Comparison of ENCODE assay signal across 8 cellular contexts in genomic region chr12:56257491-56258067, GRCh38. TPM values are rescaled to one million over a fixed set of nuclear protein-coding genes. Genes with fewer than 3 reads are reported as not detected.
DNase-seq lines count a peak whose midpoint lies in the region; ATAC-seq lines count a peak whose summit lies in the region.

No MANE protein-coding gene starts in this region.

- DNase-seq in NCI-H82 (lab: John Stamatoyannopoulos, UW) (peak; percentile 74), NCI-H82 treated with DMSO at 0.1 percent for 48 hours (lab: John Stamatoyannopoulos, UW; ENCODE audit: unreplicated experiment) (no peak), SJSA1 (ENCODE audit: low read depth in 1 of 2, low spot score in 2 of 2) (peak in 1 of 2 experiments; percentile 42), epithelial cell of prostate (ENCODE audit: low read depth, low spot score) (no peak), mucosa of gallbladder (ENCODE audit: low spot score) (no peak)
- no peak for DNase-seq in naive thymus-derived CD8-positive, alpha-beta T cell

- no peaks in the 10 kb centered on the region for H3K9me3 Mint-ChIP-seq in naive thymus-derived CD8-positive, alpha-beta T cell

- H3K9me3 ChIP-seq in SJSA1 (replicated peaks), result no peaks in the 10 kb centered on the region

- peak overlapping the region; percentile 73 to 92 (median 82) for H3K4me3 Mint-ChIP-seq in naive thymus-derived CD8-positive, alpha-beta T cell

- H3K36me3 ChIP-seq in SJSA1, result peaks cover 57% of the 10 kb centered on the region

- H3K27ac ChIP-seq in SJSA1 (peak overlapping the region; percentile 75), epithelial cell of prostate (peak overlapping the region; percentile 61)

- peak overlapping the region; percentile 98 for H3K4me3 ChIP-seq in SJSA1

- H3K4me1 Mint-ChIP-seq in naive thymus-derived CD8-positive, alpha-beta T cell, result peaks cover 21 to 28% (median 25%) of the 10 kb centered on the region in 4 donors

- no peaks in the 10 kb centered on the region for H3K27me3 Mint-ChIP-seq in naive thymus-derived CD8-positive, alpha-beta T cell

- ATAC-seq in HG03135 (IDR thresholded peaks at IDR 0.05; ENCODE audit: unreplicated experiment) (peak; percentile 9), HG02763 (IDR thresholded peaks at IDR 0.05; ENCODE audit: unreplicated experiment) (no peak)
- peak; percentile 17 to 23 for ATAC-seq in naive thymus-derived CD8-positive, alpha-beta T cell

- H3K36me3 Mint-ChIP-seq in naive thymus-derived CD8-positive, alpha-beta T cell, result peaks cover 0 to 34% (median 10%) of the 10 kb centered on the region in 3 donors

- peak overlapping the region; percentile 48 to 93 (median 69) for H3K27ac Mint-ChIP-seq in naive thymus-derived CD8-positive, alpha-beta T cell

- no peaks in the 10 kb centered on the region for H3K27me3 ChIP-seq in SJSA1 (replicated peaks)

- peaks cover 45% of the 10 kb centered on the region for H3K4me1 ChIP-seq in SJSA1 (replicated peaks)

- POLR2A ChIA-PET in naive thymus-derived CD8-positive, alpha-beta T cell (lab: Charles Lee), result interaction anchor here (0.5 to 2.7 kb wide), 21 partner anchors 9 to 328 kb away, joined by 3 to 20 read pairs (median 4); partner anchors contain the start of genes CNPY2, COQ10A, CS and ESYT1

RNA-seq across cellular contexts. Expression of gene ANKRD52, which starts 0.6 kb away (rescaled TPM):
- total RNA-seq in SJSA1 (2014; rRNA removed; shearing (Covaris generic)), result 9.6 and 12.7 TPM in 2 replicates
- 10 to 100 TPM; 34.5 to 43.9 TPM for total RNA-seq in naive thymus-derived CD8-positive, alpha-beta T cell
- polyA plus RNA-seq in naive thymus-derived CD8-positive, alpha-beta T cell, result 10 to 100 TPM in 1 of 3 donors, 1 to 10 TPM in 2; 7.5 to 11.5 (median 7.9) TPM
- total RNA-seq in mucosa of gallbladder, result 64.6 TPM

RNA-seq across cellular contexts. Expression of gene COQ10A, which starts 9.2 kb away (rescaled TPM):
- 7.9 and 13.4 TPM in 2 replicates for total RNA-seq in SJSA1 (2014; rRNA removed; shearing (Covaris generic))
- 10 to 100 TPM; 37.7 to 39.0 TPM for total RNA-seq in naive thymus-derived CD8-positive, alpha-beta T cell
- 10 to 100 TPM in 1 of 3 donors, 1 to 10 TPM in 2; 7.4 to 15.7 (median 9.6) TPM for polyA plus RNA-seq in naive thymus-derived CD8-positive, alpha-beta T cell
- total RNA-seq in mucosa of gallbladder, result 10.7 TPM

RNA-seq across cellular contexts. Expression of gene SLC39A5, which starts 27.7 kb away (rescaled TPM):
- not detected in 2 replicates for total RNA-seq in SJSA1 (2014; rRNA removed; shearing (Covaris generic))
- total RNA-seq in naive thymus-derived CD8-positive, alpha-beta T cell, result not detected
- not detected for polyA plus RNA-seq in naive thymus-derived CD8-positive, alpha-beta T cell
- total RNA-seq in mucosa of gallbladder, result 49.9 TPM

RNA-seq across cellular contexts. Expression of gene NABP2, which starts 33.4 kb away (rescaled TPM):
- 47.8 and 55.7 TPM in 2 replicates for total RNA-seq in SJSA1 (2014; rRNA removed; shearing (Covaris generic))
- total RNA-seq in naive thymus-derived CD8-positive, alpha-beta T cell, result 10 to 100 TPM; 10.8 to 13.3 TPM
- 1 to 10 TPM; 3.5 to 3.9 (median 3.7) TPM for polyA plus RNA-seq in naive thymus-derived CD8-positive, alpha-beta T cell
- 39.2 TPM for total RNA-seq in mucosa of gallbladder

RNA-seq across cellular contexts. Expression of gene RNF41, which starts 35.9 kb away (rescaled TPM):
- total RNA-seq in SJSA1 (2014; rRNA removed; shearing (Covaris generic)), result 28.5 and 46.7 TPM in 2 replicates
- 10 to 100 TPM; 34.2 to 35.0 TPM for total RNA-seq in naive thymus-derived CD8-positive, alpha-beta T cell
- polyA plus RNA-seq in naive thymus-derived CD8-positive, alpha-beta T cell, result 10 to 100 TPM; 35.7 to 45.1 (median 41.8) TPM
- total RNA-seq in mucosa of gallbladder, result 57.2 TPM

Comparison
In these comparisons a context has a peak if more than half of its experiments do, and no peak if none do; other contexts are left out.
1. RNA of gene SLC39A5, which starts 27.7 kb away (total RNA-seq): 49.9 TPM in mucosa of gallbladder (single experiment); not detected in SJSA1 and not detected in naive thymus-derived CD8-positive, alpha-beta T cell; every median in the first group is over 10 times any median in the second.